20 cellular contexts compared by ENCODE assay signal in genomic region chr15:74345051-74345450, GRCh38. TPM values are rescaled to one million over a fixed set of nuclear protein-coding genes. Genes with fewer than 3 reads are reported as not detected.
DNase-seq lines count a peak whose midpoint lies in the region; ATAC-seq and TF ChIP-seq lines count a peak whose summit lies in the region.
"Had no signal": no experiment of that assay in that cellular context is flagged by ENCODE, and none has a peak within 500 bp of the region (broad histone marks: within the 10 kb centered on the region; RNA-seq: fewer than 3 reads in every experiment).

No MANE protein-coding gene starts in this region.

- H3K79me2 ChIP-seq in neural progenitor cell (ENCODE audit: low read depth) = no peaks in the 10 kb centered on the region

- WGBS in HUES64 = 94% methylated on average over 10 of the region's 10 CpGs

- H3K36me3 Mint-ChIP-seq in neural progenitor cell = no peaks in the 10 kb centered on the region

- no peak overlapping the region for H3K27ac Mint-ChIP-seq in neural progenitor cell
- H3K27ac Mint-ChIP-seq: activated T-cell treated with anti-CD3 and anti-CD28 coated beads, Interleukin-2, amount 50 U/mL, for 72 hours had no signal

- H3K36me3 ChIP-seq in HUES64 (ENCODE audit: insufficient read depth, low read length) = no peaks in the 10 kb centered on the region
- H3K36me3 ChIP-seq in neural progenitor cell = no peaks in the 10 kb centered on the region
- H3K36me3 ChIP-seq: BLaER1, heart right ventricle, left lung, thoracic aorta had no signal

- H3K9me3 ChIP-seq in HUES64 (ENCODE audit: insufficient read depth, low read depth, low read length) = no peaks in the 10 kb centered on the region
- H3K9me3 ChIP-seq in neural progenitor cell (ENCODE audit: low read depth) = no peaks in the 10 kb centered on the region
- H3K9me3 ChIP-seq: BLaER1, heart right ventricle, left lung, thoracic aorta had no signal

- H3K27me3 ChIP-seq in HUES64 (ENCODE audit: insufficient read depth, low read length) (no peaks in the 10 kb centered on the region), neural progenitor cell (no peaks in the 10 kb centered on the region)
- H3K27me3 ChIP-seq: BLaER1, heart right ventricle, left lung had no signal

- H3K4me2 ChIP-seq in neural progenitor cell = no peak overlapping the region
- H3K4me2 ChIP-seq: BLaER1 had no signal

- peaks cover 5% of the 10 kb centered on the region for H3K4me1 Mint-ChIP-seq in neural progenitor cell

- H3K27me3 Mint-ChIP-seq in neural progenitor cell (ENCODE audit: insufficient read depth, low read depth) = peaks cover 5% of the 10 kb centered on the region

- ATAC-seq in HG03175 (IDR thresholded peaks at IDR 0.05; ENCODE audit: unreplicated experiment) = no peak
- ATAC-seq: activated CD4-positive, CD25-positive, alpha-beta regulatory T cell treated with anti-CD3 and anti-CD28 coated beads, Interleukin-2, amount 50 U/mL, for 24 hours; left lung had no signal

- no peak overlapping the region for H3K4me3 Mint-ChIP-seq in neural progenitor cell

- H4K20me1 ChIP-seq in neural progenitor cell (ENCODE audit: low read depth) = no peaks in the 10 kb centered on the region
- H4K20me1 ChIP-seq: BLaER1 had no signal

- H3K4me1 ChIP-seq in HUES64 (ENCODE audit: insufficient read depth, low read length) = peaks cover 5% of the 10 kb centered on the region; the same call in 1 of the 2 replicates
- no peaks in the 10 kb centered on the region for H3K4me1 ChIP-seq in neural progenitor cell
- H3K4me1 ChIP-seq: BLaER1, heart right ventricle had no signal

- H3K4me3 ChIP-seq in HUES64 (ENCODE audit: low read length) (no peak overlapping the region), choroid plexus epithelial cell (ENCODE audit: low read depth, low read length) (no peak overlapping the region), neural progenitor cell (no peak overlapping the region)
- H3K4me3 ChIP-seq: BLaER1, heart right ventricle, left lung, thoracic aorta had no signal

- no peak for TF ChIP-seq CTCF in choroid plexus epithelial cell (conservative IDR thresholded peaks at IDR 0.05; ENCODE audit: low read depth, low read length)
- no peak for TF ChIP-seq CTCF in neural progenitor cell (IDR thresholded peaks at IDR 0.05)

- H2AFZ ChIP-seq in neural progenitor cell (replicated peaks) = peak overlapping the region; percentile 42

- H3F3A ChIP-seq in neural progenitor cell (ENCODE audit: low read depth) = no peaks in the 10 kb centered on the region

- H3K9ac ChIP-seq in HUES64 (ENCODE audit: low read depth, low read length) = 0 out of 2 replicates have a peak overlapping the region, but pooled peaks have one; percentile 17
- H3K9ac ChIP-seq in neural progenitor cell = no peak overlapping the region
- H3K9ac ChIP-seq: BLaER1 had no signal

- H3K27ac ChIP-seq in HUES64 (ENCODE audit: low read depth, low read length) (no peak overlapping the region), neural progenitor cell (no peak overlapping the region)
- H3K27ac ChIP-seq: BLaER1, heart right ventricle, left lung, thoracic aorta had no signal

- H3K9me3 Mint-ChIP-seq in neural progenitor cell = no peaks in the 10 kb centered on the region
- H3K9me3 Mint-ChIP-seq: activated T-cell treated with anti-CD3 and anti-CD28 coated beads, Interleukin-2, amount 50 U/mL, for 72 hours had no signal

- DNase-seq in EL = peak; percentile 39
- DNase-seq in choroid plexus epithelial cell (ENCODE audit: low read depth) = peak; percentile 40
- DNase-seq in neural progenitor cell (ENCODE audit: low spot score) = no peak
- no peak for DNase-seq in foreskin melanocyte
- no peak for DNase-seq in germinal center (ENCODE audit: low spot score)
- DNase-seq: activated T-cell treated with anti-CD3 and anti-CD28 coated beads, Interleukin-2, amount 50 U/mL, for 72 hours; amniotic stem cell; DMS153; heart right ventricle; left lung; NCI-H1694; NCI-H446; SHP77 had no signal

RNA-seq across cellular contexts. Expression of gene CYP11A1, which starts 22.4 kb away (rescaled TPM):
- polyA plus RNA-seq in HUES64 (2013, experiment 1 of 2) = 1.7 TPM
- 2.2 TPM for polyA plus RNA-seq in HUES64 (2013, experiment 2 of 2)
- 0.99 and 1.1 TPM in 2 replicates for total RNA-seq in neural progenitor cell (ENCODE audit: low replicate concordance)
- total RNA-seq: myocyte; T-helper 2 cell treated with Interferon-gamma antibody and Interleukin-4, amounts not matched to agents 100 ng/mL and 5 ng/mL, for 36 hours; thoracic aorta had no signal

Comparison
In these comparisons a context has a peak if more than half of its experiments do, and no peak if none do; other contexts are left out.
1. DNase-seq: peak in EL (single experiment) and choroid plexus epithelial cell (single experiment); none in neural progenitor cell (single experiment), foreskin melanocyte (single experiment) and germinal center (single experiment).